In genomic region chr19:31459430-31459829, GRCh38 we compare ENCODE assay signal across 14 cellular contexts.
"Had no signal": no experiment of that assay in that cellular context is flagged by ENCODE, and none has a peak within 500 bp of the region (broad histone marks: within the 10 kb centered on the region; RNA-seq: fewer than 3 reads in every experiment).

No MANE protein-coding gene starts in this region.

- H3K36me3 Mint-ChIP-seq: immature natural killer cell, mesothelial cell of epicardium had no signal

- H3K9me3 Mint-ChIP-seq: activated T-helper 1 cell treated with anti-CD3 and anti-CD28 coated beads, Interleukin-12 subunit alpha, Interleukin-12 subunit beta, Interleukin-2, Interleukin-4 antibody, amounts not matched to agents 30 ng/mL and 10 ng/mL and 1 ng/mL, durations not matched to agents 14 hours and 24 hours and 36 hours; immature natural killer cell; stimulated activated naive CD8-positive, alpha-beta T cell treated with anti-CD3 and anti-CD28 coated beads, Interleukin-15, amount 100 ng/mL, for 72 hours had no signal

- ATAC-seq: lower lobe of right lung; psoas muscle; sciatic nerve; stimulated activated naive CD8-positive, alpha-beta T cell treated with anti-CD3 and anti-CD28 coated beads, Interleukin-15, amount 100 ng/mL, for 72 hours had no signal

- H3K27me3 Mint-ChIP-seq: stimulated activated naive CD8-positive, alpha-beta T cell treated with anti-CD3 and anti-CD28 coated beads, Interleukin-15, amount 100 ng/mL, for 72 hours had no signal

- H3K4me3 Mint-ChIP-seq: activated T-helper 1 cell treated with anti-CD3 and anti-CD28 coated beads, Interleukin-12 subunit alpha, Interleukin-12 subunit beta, Interleukin-2, Interleukin-4 antibody, amounts not matched to agents 30 ng/mL and 10 ng/mL and 1 ng/mL, durations not matched to agents 14 hours and 24 hours and 36 hours; immature natural killer cell; mesothelial cell of epicardium; stimulated activated naive CD8-positive, alpha-beta T cell treated with anti-CD3 and anti-CD28 coated beads, Interleukin-15, amount 100 ng/mL, for 72 hours had no signal

- DNase-seq: activated CD4-positive, alpha-beta T cell treated with anti-CD3 and anti-CD28 coated beads, Interleukin-2, amount 50 U/mL, for 1 hour; anterior cingulate cortex; cerebellar nuclear complex; dermis blood vessel endothelial cell; erythroblast; foreskin fibroblast; immature natural killer cell; lower lobe of right lung; psoas muscle; stimulated activated naive CD8-positive, alpha-beta T cell treated with anti-CD3 and anti-CD28 coated beads, Interleukin-15, amount 100 ng/mL, for 72 hours; upper lobe of left lung had no signal

- H3K27ac Mint-ChIP-seq: activated T-helper 1 cell treated with anti-CD3 and anti-CD28 coated beads, Interleukin-12 subunit alpha, Interleukin-12 subunit beta, Interleukin-2, Interleukin-4 antibody, amounts not matched to agents 30 ng/mL and 10 ng/mL and 1 ng/mL, durations not matched to agents 14 hours and 24 hours and 36 hours; immature natural killer cell; mesothelial cell of epicardium; stimulated activated naive CD8-positive, alpha-beta T cell treated with anti-CD3 and anti-CD28 coated beads, Interleukin-15, amount 100 ng/mL, for 72 hours had no signal

- H3K4me1 Mint-ChIP-seq: immature natural killer cell; stimulated activated naive CD8-positive, alpha-beta T cell treated with anti-CD3 and anti-CD28 coated beads, Interleukin-15, amount 100 ng/mL, for 72 hours had no signal

- H3K4me3 ChIP-seq: lower lobe of right lung, psoas muscle, upper lobe of left lung had no signal
